In genomic region chr22:20205964-20206708, GRCh38 we compare ENCODE assay signal across 8 cellular contexts. TPM values are rescaled to one million over a fixed set of nuclear protein-coding genes. Genes with fewer than 3 reads are reported as not detected.
DNase-seq lines count a peak whose midpoint lies in the region; ATAC-seq and TF ChIP-seq lines count a peak whose summit lies in the region.

No MANE protein-coding gene starts in this region.

- H3K27me3 ChIP-seq in ACC112 (ENCODE audit: insufficient read depth, low read length): no peaks in the 10 kb centered on the region

- H3K27ac Mint-ChIP-seq in dendritic cell treated with granulocyte-macrophage colony-stimulating factor and Interleukin-4, amounts not matched to agents 40 ng/mL and 50 ng/mL, for 4 days: peak overlapping the region; percentile 88

- H3K4me3 ChIP-seq in ACC112 (ENCODE audit: low read depth, low read length): peak overlapping the region; percentile 90

- H3K79me2 ChIP-seq in ACC112 (ENCODE audit: control insufficient read depth, insufficient read depth, low read length, unreplicated experiment): peaks cover 5% of the 10 kb centered on the region

- peak; percentile 2 for DNase-seq in LHCN-M2 (ENCODE audit: low read depth)
- DNase-seq in medulla oblongata (ENCODE audit: extremely low spot score): peak; percentile 31
- peak; percentile 20 to 45 for DNase-seq in stimulated activated CD8-positive, alpha-beta memory T cell treated with anti-CD3 and anti-CD28 coated beads, Interleukin-2, amount 100 ng/mL, for 1 hour (ENCODE audit: low read depth in 2 of 2)

- H3K4me1 ChIP-seq in ACC112 (ENCODE audit: control insufficient read depth, insufficient read depth, low read length, unreplicated experiment): peaks cover 8% of the 10 kb centered on the region

- peaks cover 10% of the 10 kb centered on the region for H3K36me3 Mint-ChIP-seq in dendritic cell treated with granulocyte-macrophage colony-stimulating factor and Interleukin-4, amounts not matched to agents 40 ng/mL and 50 ng/mL, for 4 days (ENCODE audit: low read depth)

- H2AFZ ChIP-seq in ACC112 (ENCODE audit: low read length, unreplicated experiment): peak overlapping the region; percentile 83

- H3K4me3 Mint-ChIP-seq in dendritic cell treated with granulocyte-macrophage colony-stimulating factor and Interleukin-4, amounts not matched to agents 40 ng/mL and 50 ng/mL, for 4 days: peak overlapping the region; percentile 88

- intact Hi-C loops in dendritic cell treated with granulocyte-macrophage colony-stimulating factor and Interleukin-4, amounts not matched to agents 40 ng/mL and 50 ng/mL, for 4 days (cut with micrococcal nuclease): no loop called here

- peaks cover 3% of the 10 kb centered on the region for H3K27me3 Mint-ChIP-seq in dendritic cell treated with granulocyte-macrophage colony-stimulating factor and Interleukin-4, amounts not matched to agents 40 ng/mL and 50 ng/mL, for 4 days

- peak; percentile 35 for TF ChIP-seq POLR2A in GM19193 (IDR thresholded peaks at IDR 0.05; ENCODE audit: extremely low read depth, insufficient read depth, insufficient read length)

- H3K9me3 Mint-ChIP-seq in dendritic cell treated with granulocyte-macrophage colony-stimulating factor and Interleukin-4, amounts not matched to agents 40 ng/mL and 50 ng/mL, for 4 days: no peaks in the 10 kb centered on the region

- H3K36me3 ChIP-seq in ACC112 (ENCODE audit: insufficient read depth, low read length): no peaks in the 10 kb centered on the region

- H3K4me1 Mint-ChIP-seq in dendritic cell treated with granulocyte-macrophage colony-stimulating factor and Interleukin-4, amounts not matched to agents 40 ng/mL and 50 ng/mL, for 4 days (ENCODE audit: low read depth): peaks cover 43% of the 10 kb centered on the region

- peak overlapping the region; percentile 43; the same call in 1 of the 2 replicates for H3K27ac ChIP-seq in ACC112 (ENCODE audit: low read depth, low read length)

- peak; percentile 94 to 95 for ATAC-seq in activated CD4-positive, CD25-positive, alpha-beta regulatory T cell treated with anti-CD3 and anti-CD28 coated beads, Interleukin-2, amount 50 U/mL, for 24 hours
- no peak for ATAC-seq in GM19328 (IDR thresholded peaks at IDR 0.05; ENCODE audit: unreplicated experiment)

RNA-seq across cellular contexts. Expression of gene CCDC188, which starts 55.3 kb away (rescaled TPM):
- 1.8 and 2.7 TPM in 2 replicates for total RNA-seq in LHCN-M2 (2014; rRNA removed)
- polyA plus RNA-seq in LHCN-M2 (2012): 1.2 TPM
